Comparison of ENCODE assay signal across 17 cellular contexts in the genomic region with DNA sequence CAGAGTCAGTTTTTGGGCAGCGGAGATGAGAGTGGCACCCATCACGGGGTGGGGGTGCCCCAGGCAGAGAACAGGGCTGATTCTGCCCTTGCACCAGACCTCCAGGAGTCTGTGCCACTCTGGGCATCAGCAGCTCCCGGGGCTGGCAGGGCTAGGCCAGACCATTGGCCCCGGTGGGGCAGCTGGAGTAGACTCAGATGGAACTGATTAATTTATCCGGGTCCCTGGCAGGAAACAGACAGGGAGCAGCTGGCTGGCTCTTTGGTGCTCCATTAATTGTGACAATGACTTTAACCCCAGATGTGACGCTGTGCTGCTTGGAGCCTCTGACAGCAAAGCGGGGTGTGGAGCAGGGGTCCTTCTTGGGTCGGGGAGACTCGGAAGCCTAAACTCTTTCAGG. TPM values are rescaled to one million over a fixed set of nuclear protein-coding genes. Genes with fewer than 3 reads are reported as not detected.
DNase-seq lines count a peak whose midpoint lies in the region; ATAC-seq and TF ChIP-seq lines count a peak whose summit lies in the region.
"Had no signal": no experiment of that assay in that cellular context is flagged by ENCODE, and none has a peak within 500 bp of the region (broad histone marks: within the 10 kb centered on the region; RNA-seq: fewer than 3 reads in every experiment).

No MANE protein-coding gene starts in this region.

- H3K4me3 Mint-ChIP-seq in activated CD4-positive, alpha-beta memory T cell treated with anti-CD3 and anti-CD28 coated beads for 36 hours, result no peak overlapping the region
- no peak overlapping the region for H3K4me3 Mint-ChIP-seq in T-helper 17 cell
- H3K4me3 Mint-ChIP-seq: CD4-positive, alpha-beta memory T cell; HFFc6 had no signal

- H3K36me3 ChIP-seq in BE2C (no peaks in the 10 kb centered on the region), SJCRH30 (no peaks in the 10 kb centered on the region), heart right ventricle (no peaks in the 10 kb centered on the region)
- H3K36me3 ChIP-seq: HAP-1 had no signal

- peaks cover 12% of the 10 kb centered on the region for H3K4me1 ChIP-seq in BE2C
- H3K4me1 ChIP-seq in SJCRH30, result no peaks in the 10 kb centered on the region; the same call in 1 of the 2 replicates
- H3K4me1 ChIP-seq in heart right ventricle, result no peaks in the 10 kb centered on the region
- H3K4me1 ChIP-seq: HAP-1 had no signal

- no peak overlapping the region for H3K4me3 ChIP-seq in BE2C (ENCODE audit: low read depth, low read length)
- H3K4me3 ChIP-seq in SJCRH30, result no peak overlapping the region
- H3K4me3 ChIP-seq in heart right ventricle, result no peak overlapping the region
- H3K4me3 ChIP-seq: HAP-1 had no signal

- POLR2A ChIA-PET in activated CD4-positive, alpha-beta memory T cell treated with anti-CD3 and anti-CD28 coated beads for 36 hours (lab: Charles Lee), result no interaction called here

- peaks cover 7% of the 10 kb centered on the region for H3K27me3 Mint-ChIP-seq in activated CD4-positive, alpha-beta memory T cell treated with anti-CD3 and anti-CD28 coated beads for 36 hours
- H3K27me3 Mint-ChIP-seq in T-helper 17 cell, result peaks cover 27% of the 10 kb centered on the region

- CTCF ChIA-PET in activated CD4-positive, alpha-beta memory T cell treated with anti-CD3 and anti-CD28 coated beads for 36 hours (lab: Charles Lee), result no interaction called here

- no peak overlapping the region for H3K27ac Mint-ChIP-seq in activated CD4-positive, alpha-beta memory T cell treated with anti-CD3 and anti-CD28 coated beads for 36 hours
- no peak overlapping the region for H3K27ac Mint-ChIP-seq in T-helper 17 cell
- H3K27ac Mint-ChIP-seq: CD4-positive, alpha-beta memory T cell; HFFc6 had no signal

- intact Hi-C loops in activated CD4-positive, alpha-beta memory T cell treated with anti-CD3 and anti-CD28 coated beads for 36 hours (cut with micrococcal nuclease), result no loop called here
- intact Hi-C loops in heart right ventricle (cut with DNase I), result no loop called here

- H3K4me1 Mint-ChIP-seq in activated CD4-positive, alpha-beta memory T cell treated with anti-CD3 and anti-CD28 coated beads for 36 hours (ENCODE audit: low read depth), result no peaks in the 10 kb centered on the region
- no peaks in the 10 kb centered on the region for H3K4me1 Mint-ChIP-seq in T-helper 17 cell
- H3K4me1 Mint-ChIP-seq: CD4-positive, alpha-beta memory T cell had no signal

- peak; percentile 72 for DNase-seq in BE2C
- peak; percentile 15 for DNase-seq in NCI-H1694 (lab: John Stamatoyannopoulos, UW)
- DNase-seq in SJCRH30, result peak; percentile 40 to 62
- peak; percentile 20 for DNase-seq in left kidney (ENCODE audit: low read depth, low spot score)
- DNase-seq in activated CD4-positive, alpha-beta memory T cell treated with anti-CD3 and anti-CD28 coated beads for 36 hours, result no peak
- DNase-seq in heart right ventricle, result no peak
- DNase-seq in T-helper 17 cell, result no peak
- DNase-seq: 8988T; AML-193; CD4-positive, alpha-beta memory T cell; DMS153; DMS79 treated with DMSO at 0.1 percent for 48 hours; EL; GOT3; HFFc6 had no signal

- no peaks in the 10 kb centered on the region for H3K27me3 ChIP-seq in BE2C
- no peaks in the 10 kb centered on the region for H3K27me3 ChIP-seq in SJCRH30
- H3K27me3 ChIP-seq in heart right ventricle, result peaks cover 0 to 54% (median 10%) of the 10 kb centered on the region in 7 donors

- H3K27ac ChIP-seq in SJCRH30 (no peak overlapping the region), heart right ventricle (no peak overlapping the region)
- H3K27ac ChIP-seq: C4-2B had no signal

- TF ChIP-seq CTCF in BE2C (IDR thresholded peaks at IDR 0.05; ENCODE audit: low read depth, low read length) (no peak), heart right ventricle (IDR thresholded peaks at IDR 0.05) (no peak)

- ATAC-seq in heart right ventricle, result no peak
- no peak for ATAC-seq in T-helper 17 cell

- 51 to 60% methylated on average over 9 of the region's 9 CpGs for WGBS in heart right ventricle, 2 donors

- peaks cover 7% of the 10 kb centered on the region for H3K9me3 Mint-ChIP-seq in activated CD4-positive, alpha-beta memory T cell treated with anti-CD3 and anti-CD28 coated beads for 36 hours

- H3K9me3 ChIP-seq in BE2C, result no peaks in the 10 kb centered on the region
- no peaks in the 10 kb centered on the region for H3K9me3 ChIP-seq in SJCRH30 (replicated peaks)
- peaks cover 0 to under 1% (median 0%) of the 10 kb centered on the region in 11 donors for H3K9me3 ChIP-seq in heart right ventricle
- no peaks in the 10 kb centered on the region for H3K9me3 ChIP-seq in T-helper 17 cell (ENCODE audit: control insufficient read depth, low read length, poor library complexity, severe bottlenecking)
- H3K9me3 ChIP-seq: HAP-1 had no signal

- H3K36me3 Mint-ChIP-seq in activated CD4-positive, alpha-beta memory T cell treated with anti-CD3 and anti-CD28 coated beads for 36 hours, result no peaks in the 10 kb centered on the region
- H3K36me3 Mint-ChIP-seq in T-helper 17 cell (ENCODE audit: low read depth), result no peaks in the 10 kb centered on the region
- H3K36me3 Mint-ChIP-seq: CD4-positive, alpha-beta memory T cell had no signal

RNA-seq across cellular contexts. Expression of a gene that starts 9.5 kb away (rescaled TPM):
- 11.8 TPM for polyA plus RNA-seq in BE2C (2012; ENCODE audit: insufficient read depth, insufficient read length, low read depth)
- 1.3 and 1.5 TPM in 2 replicates for total RNA-seq in SJCRH30 (2014; rRNA removed; shearing (Covaris generic))
- total RNA-seq in activated CD4-positive, alpha-beta memory T cell treated with anti-CD3 and anti-CD28 coated beads for 36 hours, result not detected
- total RNA-seq in heart right ventricle, result under 1 TPM in 1 of 10 donors, not detected in 9; 0.30 TPM
- polyA plus RNA-seq in heart right ventricle, result under 1 TPM in 1 of 2 donors, not detected in 1; 0.12 TPM
- not detected for total RNA-seq in T-helper 17 cell
- total RNA-seq: CD4-positive, alpha-beta memory T cell; HFFc6 had no signal
- polyA plus RNA-seq: CD4-positive, alpha-beta memory T cell had no signal

Comparison
In these comparisons a context has a peak if more than half of its experiments do, and no peak if none do; other contexts are left out.
1. DNase-seq: peak in BE2C (single experiment), NCI-H1694 (single experiment), SJCRH30 (2 of 2) and left kidney (single experiment); none in activated CD4-positive, alpha-beta memory T cell treated with anti-CD3 and anti-CD28 coated beads for 36 hours (single experiment), heart right ventricle (0 of 2) and T-helper 17 cell (0 of 3).